Comparison of ENCODE assay signal across 9 cellular contexts in genomic region chr22:31343235-31344191, GRCh38. TPM values are rescaled to one million over a fixed set of nuclear protein-coding genes. Genes with fewer than 3 reads are reported as not detected.
DNase-seq lines count a peak whose midpoint lies in the region; ATAC-seq and TF ChIP-seq lines count a peak whose summit lies in the region.
"Had no signal": no experiment of that assay in that cellular context is flagged by ENCODE, and none has a peak within 500 bp of the region (broad histone marks: within the 10 kb centered on the region; RNA-seq: fewer than 3 reads in every experiment).

No MANE protein-coding gene starts in this region.

- H3K27me3 Mint-ChIP-seq in IgD-negative memory B cell, result no peaks in the 10 kb centered on the region
- no peaks in the 10 kb centered on the region for H3K27me3 Mint-ChIP-seq in nephron progenitor cell (ENCODE audit: low read depth, poor library complexity)

- peak; percentile 89 for DNase-seq in DMS153 (lab: John Stamatoyannopoulos, UW)
- DNase-seq in epidermal melanocyte (ENCODE audit: insufficient read length, low spot score), result peak; percentile 18
- peak; percentile 63 for DNase-seq in nephron progenitor cell
- no peak for DNase-seq in NK-92 treated with Interleukin-12 subunit alpha and Interleukin-12 subunit beta, amount 100 ng/mL, for 24 hours (lab: John Stamatoyannopoulos, UW)

- no peaks in the 10 kb centered on the region for H3K36me3 Mint-ChIP-seq in IgD-negative memory B cell
- H3K36me3 Mint-ChIP-seq in nephron progenitor cell (ENCODE audit: low read depth), result peaks cover 21% of the 10 kb centered on the region

- peak overlapping the region; percentile 67 to 96 (median 94) for H3K27ac Mint-ChIP-seq in IgD-negative memory B cell
- peak overlapping the region; percentile 98 for H3K27ac Mint-ChIP-seq in nephron progenitor cell

- peak overlapping the region; percentile 23 for H3K4me3 ChIP-seq in WI38 (ENCODE audit: low read depth, low read length)
- H3K4me3 ChIP-seq: SJSA1 had no signal

- ATAC-seq in GM21717 (IDR thresholded peaks at IDR 0.05; ENCODE audit: unreplicated experiment) (no peak), HG02885 (IDR thresholded peaks at IDR 0.05; ENCODE audit: poor library complexity, unreplicated experiment) (no peak)

- H3K9me3 Mint-ChIP-seq in IgD-negative memory B cell, result no peaks in the 10 kb centered on the region
- H3K9me3 Mint-ChIP-seq in nephron progenitor cell, result no peaks in the 10 kb centered on the region

- TF ChIP-seq CTCF in WI38 (IDR thresholded peaks at IDR 0.05; ENCODE audit: low read depth, low read length), result no peak
- TF ChIP-seq CTCF in nephron progenitor cell (IDR thresholded peaks at IDR 0.05), result no peak

- H3K4me3 Mint-ChIP-seq in IgD-negative memory B cell (peak overlapping the region; percentile 83 to 95 (median 87)), nephron progenitor cell (peak overlapping the region; percentile 88)

- H3K4me1 Mint-ChIP-seq in IgD-negative memory B cell, result peaks cover 22 to 41% (median 32%) of the 10 kb centered on the region in 3 donors
- H3K4me1 Mint-ChIP-seq in nephron progenitor cell, result peaks cover 72% of the 10 kb centered on the region

RNA-seq across cellular contexts. Expression of gene PATZ1, which starts 2.6 kb away (rescaled TPM):
- 11.5 TPM for polyA plus RNA-seq in IgD-negative memory B cell

RNA-seq across cellular contexts. Expression of gene PIK3IP1, which starts 51.2 kb away (rescaled TPM):
- 88.7 TPM for polyA plus RNA-seq in IgD-negative memory B cell

RNA-seq across cellular contexts. Expression of gene DRG1, which starts 55.9 kb away (rescaled TPM):
- 88.7 TPM for polyA plus RNA-seq in IgD-negative memory B cell
